Comparison of ENCODE assay signal across 1 cellular context in genomic region chr2:190318931-190319556, GRCh38.
TF ChIP-seq lines count a peak whose summit lies in the region.

No MANE protein-coding gene starts in this region.

TF ChIP-seq in GM23338, 12 proteins besides CTCF, POLR2A, EP300 and RAD21 (continued from another document):
- no peak for TF ChIP-seq ZNF462 (CRISPR knock-in tag; IDR thresholded peaks at IDR 0.05)
- TF ChIP-seq REST (IDR thresholded peaks at IDR 0.05; ENCODE audit: unreplicated experiment) = no peak
- TF ChIP-seq ZNF114 (CRISPR knock-in tag; IDR thresholded peaks at IDR 0.05) = no peak
- TF ChIP-seq JUNB (IDR thresholded peaks at IDR 0.05; ENCODE audit: unreplicated experiment) = no peak
- no peak for TF ChIP-seq ZNF331 (CRISPR knock-in tag; IDR thresholded peaks at IDR 0.05; ENCODE audit: low read depth)
- no peak for TF ChIP-seq POLR2AphosphoS5 (IDR thresholded peaks at IDR 0.05; ENCODE audit: low read depth)
- TF ChIP-seq NANOG (IDR thresholded peaks at IDR 0.05; ENCODE audit: borderline replicate concordance) = no peak
TF ChIP-seq in GM23338: peak in this region for 0.
